Comparison of ENCODE assay signal across 7 cellular contexts in the genomic region with DNA sequence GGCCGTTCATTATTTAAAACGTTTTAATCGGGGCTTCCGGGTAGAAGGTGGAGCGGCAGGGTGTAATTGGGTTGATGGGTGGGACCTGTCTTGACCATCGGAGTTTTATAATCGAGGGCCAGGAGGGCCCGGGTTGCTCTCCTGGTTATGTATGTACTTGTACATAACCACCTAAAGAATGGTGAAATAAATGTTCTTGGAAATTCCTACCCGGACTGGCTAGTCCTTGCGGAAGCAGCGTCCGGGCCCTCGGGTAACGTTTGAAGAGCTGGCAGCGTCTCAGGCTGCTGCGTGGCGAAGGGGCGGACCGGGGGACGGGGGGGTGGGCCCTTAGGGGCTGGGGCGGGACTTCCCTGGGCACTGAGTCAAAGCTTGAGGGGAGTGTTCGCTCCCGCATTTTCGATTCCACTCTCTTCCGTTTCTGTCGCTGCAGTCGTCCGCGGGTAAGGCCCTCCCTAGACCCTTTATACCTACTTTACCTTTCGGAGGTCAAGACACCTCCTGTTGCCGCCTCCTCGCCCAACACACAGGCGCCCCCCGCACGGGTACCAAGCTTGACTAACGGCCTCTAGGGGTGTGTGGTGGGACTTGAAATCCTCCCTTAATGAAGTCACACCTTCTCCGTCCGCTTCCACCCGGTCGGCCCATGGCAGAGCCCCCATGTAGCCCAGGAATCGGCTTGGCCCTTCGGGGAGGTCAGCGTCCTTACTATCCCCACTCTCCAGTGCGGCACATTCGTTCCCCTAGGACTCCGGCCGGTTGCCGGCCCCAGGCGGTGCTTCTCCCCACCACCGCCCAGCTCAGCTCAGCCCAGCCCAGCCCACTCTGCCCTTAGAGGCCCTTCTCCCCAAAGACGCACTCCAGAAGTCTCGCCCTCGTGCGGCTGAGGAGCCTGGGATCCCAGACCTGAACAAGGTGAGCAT. TPM values are rescaled to one million over a fixed set of nuclear protein-coding genes. Genes with fewer than 3 reads are reported as not detected.
DNase-seq lines count a peak whose midpoint lies in the region; ATAC-seq and TF ChIP-seq lines count a peak whose summit lies in the region.

A gene with protein sequence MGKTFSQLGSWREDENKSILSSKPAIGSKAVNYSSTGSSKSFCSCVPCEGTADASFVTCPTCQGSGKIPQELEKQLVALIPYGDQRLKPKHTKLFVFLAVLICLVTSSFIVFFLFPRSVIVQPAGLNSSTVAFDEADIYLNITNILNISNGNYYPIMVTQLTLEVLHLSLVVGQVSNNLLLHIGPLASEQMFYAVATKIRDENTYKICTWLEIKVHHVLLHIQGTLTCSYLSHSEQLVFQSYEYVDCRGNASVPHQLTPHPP (plus strand): TSS at position 396 of the 923 bp plus-strand sequence. CDS start 1,167 bp downstream, outside the sequence.

- H3K79me2 ChIP-seq in OCI-LY1 (ENCODE audit: insufficient read depth, low read length): no peaks in the 10 kb centered on the region

- TF ChIP-seq CTCF in OCI-LY1 (IDR thresholded peaks at IDR 0.05; ENCODE audit: low read length): peak; percentile 56
- TF ChIP-seq CTCF in fibroblast of the aortic adventitia (IDR thresholded peaks at IDR 0.05; ENCODE audit: insufficient read depth, low read length): peak; percentile 55
- TF ChIP-seq CTCF in nephron progenitor cell (IDR thresholded peaks at IDR 0.05): peak; percentile 30

- peak within 1 kb of the TSS; percentile 71 for H3K9ac ChIP-seq in OCI-LY1 (ENCODE audit: low read length)

- peaks cover 17% of the 10 kb centered on the region; the same call in 1 of the 2 replicates for H3K36me3 ChIP-seq in OCI-LY1 (ENCODE audit: insufficient read depth, low read length)

- H3K4me1 Mint-ChIP-seq in activated T-helper 17 cell treated with anti-CD3 and anti-CD28 coated beads, Interleukin-2, amount 50 U/mL, for 72 hours: peaks cover 18% of the 10 kb centered on the region
- H3K4me1 Mint-ChIP-seq in nephron progenitor cell: peaks cover 29% of the 10 kb centered on the region
- H3K4me1 Mint-ChIP-seq in stimulated activated naive CD8-positive, alpha-beta T cell treated with anti-CD3 and anti-CD28 coated beads, Interleukin-15, amount 100 ng/mL, for 72 hours: peaks cover 44% of the 10 kb centered on the region

- peaks cover 26% of the 10 kb centered on the region for H3K4me1 ChIP-seq in OCI-LY1 (ENCODE audit: insufficient read depth, low read length, severe bottlenecking)

- peak within 1 kb of the TSS; percentile 46 for H3K27ac ChIP-seq in OCI-LY1 (ENCODE audit: low read depth, low read length, poor library complexity, severe bottlenecking)

- no peaks in the 10 kb centered on the region for H4K20me1 ChIP-seq in OCI-LY1 (ENCODE audit: insufficient read depth, low read length)

- H3K36me3 Mint-ChIP-seq in activated T-helper 17 cell treated with anti-CD3 and anti-CD28 coated beads, Interleukin-2, amount 50 U/mL, for 72 hours (ENCODE audit: low read depth): peaks cover 94% of the 10 kb centered on the region
- H3K36me3 Mint-ChIP-seq in nephron progenitor cell (ENCODE audit: low read depth): peaks cover 33% of the 10 kb centered on the region

- ATAC-seq in HG03045 (IDR thresholded peaks at IDR 0.05; ENCODE audit: unreplicated experiment): peak; percentile 58
- peak; percentile 95 for ATAC-seq in activated T-helper 17 cell treated with anti-CD3 and anti-CD28 coated beads, Interleukin-2, amount 50 U/mL, for 72 hours (replicated peaks)
- peak; percentile 94 for ATAC-seq in stimulated activated naive CD8-positive, alpha-beta T cell treated with anti-CD3 and anti-CD28 coated beads, Interleukin-15, amount 100 ng/mL, for 72 hours

- no peaks in the 10 kb centered on the region for H3K27me3 Mint-ChIP-seq in activated T-helper 17 cell treated with anti-CD3 and anti-CD28 coated beads, Interleukin-2, amount 50 U/mL, for 72 hours
- peaks cover 3% of the 10 kb centered on the region for H3K27me3 Mint-ChIP-seq in nephron progenitor cell (ENCODE audit: low read depth, poor library complexity)
- H3K27me3 Mint-ChIP-seq in stimulated activated naive CD8-positive, alpha-beta T cell treated with anti-CD3 and anti-CD28 coated beads, Interleukin-15, amount 100 ng/mL, for 72 hours: no peaks in the 10 kb centered on the region

- peak; percentile 92 for TF ChIP-seq POLR2A in GM18526 (IDR thresholded peaks at IDR 0.05; ENCODE audit: extremely low read depth, insufficient read length)

- H3K27ac Mint-ChIP-seq in activated T-helper 17 cell treated with anti-CD3 and anti-CD28 coated beads, Interleukin-2, amount 50 U/mL, for 72 hours: peak within 1 kb of the TSS; percentile 96
- peak within 1 kb of the TSS; percentile 71 for H3K27ac Mint-ChIP-seq in nephron progenitor cell
- peak within 1 kb of the TSS; percentile 89 to 95 for H3K27ac Mint-ChIP-seq in stimulated activated naive CD8-positive, alpha-beta T cell treated with anti-CD3 and anti-CD28 coated beads, Interleukin-15, amount 100 ng/mL, for 72 hours

- no peaks in the 10 kb centered on the region for H3F3A ChIP-seq in OCI-LY1 (ENCODE audit: insufficient read depth, low read length)

- H2AFZ ChIP-seq in OCI-LY1 (ENCODE audit: low read length): peak within 1 kb of the TSS; percentile 32; the same call in 1 of the 2 replicates

- no peaks in the 10 kb centered on the region for H3K9me2 ChIP-seq in OCI-LY1 (ENCODE audit: low read depth, low read length)

- H3K4me3 ChIP-seq in OCI-LY1 (ENCODE audit: low read depth, low read length, poor library complexity, severe bottlenecking) (peak within 1 kb of the TSS; percentile 66), fibroblast of the aortic adventitia (ENCODE audit: low read depth, low read length) (peak within 1 kb of the TSS; percentile 68)

- H3K27me3 ChIP-seq in OCI-LY1 (ENCODE audit: insufficient read depth, low read length): no peaks in the 10 kb centered on the region

- peak within 1 kb of the TSS; percentile 82 for H3K4me2 ChIP-seq in OCI-LY1 (ENCODE audit: low read length)

- H3K4me3 Mint-ChIP-seq in activated T-helper 17 cell treated with anti-CD3 and anti-CD28 coated beads, Interleukin-2, amount 50 U/mL, for 72 hours: peak within 1 kb of the TSS; percentile 97
- peak within 1 kb of the TSS; percentile 94 for H3K4me3 Mint-ChIP-seq in nephron progenitor cell
- H3K4me3 Mint-ChIP-seq in stimulated activated naive CD8-positive, alpha-beta T cell treated with anti-CD3 and anti-CD28 coated beads, Interleukin-15, amount 100 ng/mL, for 72 hours: peak within 1 kb of the TSS; percentile 95 to 99

- no peaks in the 10 kb centered on the region for H3K9me3 ChIP-seq in OCI-LY1 (ENCODE audit: low read length)

- DNase-seq in fibroblast of the aortic adventitia (ENCODE audit: low read depth) (peak; percentile 85), nephron progenitor cell (peak; percentile 68)
- peak; percentile 68 to 76 for DNase-seq in stimulated activated naive CD8-positive, alpha-beta T cell treated with anti-CD3 and anti-CD28 coated beads, Interleukin-15, amount 100 ng/mL, for 72 hours

- H3K9me3 Mint-ChIP-seq in activated T-helper 17 cell treated with anti-CD3 and anti-CD28 coated beads, Interleukin-2, amount 50 U/mL, for 72 hours: no peaks in the 10 kb centered on the region
- no peaks in the 10 kb centered on the region for H3K9me3 Mint-ChIP-seq in nephron progenitor cell
- H3K9me3 Mint-ChIP-seq in stimulated activated naive CD8-positive, alpha-beta T cell treated with anti-CD3 and anti-CD28 coated beads, Interleukin-15, amount 100 ng/mL, for 72 hours: no peaks in the 10 kb centered on the region

RNA-seq across cellular contexts. Expression of the gene that starts here (rescaled TPM):
- 10 to 100 TPM in 1 of 2 donors, 1 to 10 TPM in 1; 9.5 to 28.4 TPM for total RNA-seq in activated T-helper 17 cell treated with anti-CD3 and anti-CD28 coated beads, Interleukin-2, amount 50 U/mL, for 72 hours
- 4.3 and 7.2 TPM in 2 replicates for total RNA-seq in fibroblast of the aortic adventitia (ENCODE audit: low replicate concordance)

Comparison
In these comparisons a context has a peak if more than half of its experiments do, and no peak if none do; other contexts are left out.
1. Peak in every context shown above with its lines: DNase-seq, ATAC-seq, H3K4me3 ChIP-seq and H3K27ac ChIP-seq.